25 cellular contexts compared by ENCODE assay signal in the genomic region with DNA sequence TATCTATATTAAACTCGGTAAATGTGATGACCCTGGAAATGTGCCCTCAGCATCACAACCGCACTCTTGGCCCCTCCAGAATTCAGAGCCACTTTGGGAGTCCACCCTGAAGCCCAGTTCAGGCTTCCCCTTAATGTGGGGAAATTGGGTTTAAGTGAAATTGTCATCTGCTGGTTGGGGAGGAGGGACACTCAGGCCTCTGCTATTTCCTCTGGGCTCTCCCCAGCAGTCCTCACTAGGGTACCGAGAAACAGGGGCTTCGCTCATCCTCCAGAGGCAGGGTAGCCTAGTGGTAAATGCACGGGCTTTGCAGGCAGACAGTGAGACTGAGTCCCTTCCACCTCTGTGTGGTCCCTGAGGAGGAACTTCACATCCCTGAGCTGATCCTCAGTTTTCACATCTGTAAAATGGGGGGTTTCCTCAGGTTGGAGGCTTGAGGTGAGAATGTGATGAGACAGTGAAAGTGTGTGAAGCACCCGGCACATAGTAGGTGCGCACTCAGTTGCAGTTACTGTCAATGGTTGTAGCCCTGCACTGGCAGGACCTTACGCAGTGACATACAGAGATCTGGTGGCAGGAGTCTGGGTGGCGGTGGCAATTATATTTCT.
"Had no signal": no experiment of that assay in that cellular context is flagged by ENCODE, and none has a peak within 500 bp of the region (broad histone marks: within the 10 kb centered on the region; RNA-seq: fewer than 3 reads in every experiment).

No MANE protein-coding gene starts in this region.

- ATAC-seq: effector memory CD8-positive, alpha-beta T cell; esophagus mucosa; gastrocnemius medialis; heart right ventricle; left cardiac atrium; left lung; left ventricle myocardium superior; lower lobe of right lung; mucosa of descending colon had no signal

- FAIRE-seq: colon, endometrium, islet of Langerhans, keratinocyte had no signal

- H3K4me1 ChIP-seq: esophagus squamous epithelium, gastrocnemius medialis, heart right ventricle, left lung, lower lobe of right lung had no signal

- H3K36me3 ChIP-seq: esophagus squamous epithelium, gastrocnemius medialis, heart right ventricle, left lung, lower lobe of right lung had no signal

- H3K9me3 ChIP-seq: esophagus squamous epithelium, gastrocnemius medialis, heart right ventricle, left lung, lower lobe of right lung, mucosa of descending colon had no signal

- H3K27ac ChIP-seq: coronary artery, epithelial cell of prostate, esophagus squamous epithelium, gastrocnemius medialis, heart right ventricle, left lung, lower lobe of right lung had no signal

- H3K4me3 ChIP-seq: coronary artery, esophagus squamous epithelium, gastrocnemius medialis, heart right ventricle, left lung, lower lobe of right lung, mucosa of descending colon had no signal

- H3K27me3 ChIP-seq: esophagus squamous epithelium, gastrocnemius medialis had no signal

- DNase-seq: effector CD8-positive, alpha-beta T cell; effector memory CD8-positive, alpha-beta T cell; erythroblast; esophagus squamous epithelium; foreskin fibroblast; foreskin melanocyte; gastrocnemius medialis; glutamatergic neuron; head of caudate nucleus; heart right ventricle; hippocampal formation; left cardiac atrium; left lung; left ventricle myocardium superior; lower lobe of right lung; mesenchymal stem cell; mucosa of descending colon; naive B cell had no signal
